Comparison of ENCODE assay signal across 19 cellular contexts in genomic region chr1:43546388-43547100, GRCh38. TPM values are rescaled to one million over a fixed set of nuclear protein-coding genes. Genes with fewer than 3 reads are reported as not detected.
DNase-seq lines count a peak whose midpoint lies in the region; ATAC-seq, FAIRE-seq and TF ChIP-seq lines count a peak whose summit lies in the region.
"Had no signal": no experiment of that assay in that cellular context is flagged by ENCODE, and none has a peak within 500 bp of the region (broad histone marks: within the 10 kb centered on the region; RNA-seq: fewer than 3 reads in every experiment).

No MANE protein-coding gene starts in this region.

- H3K4me3 ChIP-seq in liver (ENCODE audit: low read depth in 1 of 3, low read length in 3 of 3) (no peak overlapping the region), prostate gland (no peak overlapping the region), upper lobe of left lung (no peak overlapping the region), HAP-1 (no peak overlapping the region)
- H3K4me3 ChIP-seq: mucosa of descending colon, psoas muscle had no signal

- H3K36me3 Mint-ChIP-seq in Calu3 (ENCODE audit: insufficient read depth, unreplicated experiment), result peaks cover 42% of the 10 kb centered on the region
- H3K36me3 Mint-ChIP-seq: activated naive CD8-positive, alpha-beta T cell; CD4-positive, CD25-positive, alpha-beta regulatory T cell; stimulated activated effector memory CD8-positive, alpha-beta T cell treated with anti-CD3 and anti-CD28 coated beads, Interleukin-12 subunit alpha, Interleukin-12 subunit beta, amount 100 ng/mL, for 72 hours had no signal

- ATAC-seq in upper lobe of left lung (ENCODE audit: low FRiP score in 2 of 2), result no peak
- ATAC-seq: activated T-cell treated with anti-CD3 and anti-CD28 coated beads, Interleukin-2, amount 50 U/mL, for 4 hours; psoas muscle; stimulated activated effector memory CD8-positive, alpha-beta T cell treated with anti-CD3 and anti-CD28 coated beads, Interleukin-12 subunit alpha, Interleukin-12 subunit beta, amount 100 ng/mL, for 72 hours had no signal

- TF ChIP-seq EP300 in upper lobe of left lung (IDR thresholded peaks at IDR 0.05), result no peak

- TF ChIP-seq POLR2A in prostate gland (IDR thresholded peaks at IDR 0.05) (no peak), upper lobe of left lung (IDR thresholded peaks at IDR 0.05) (no peak)

- H3K9ac ChIP-seq in liver (ENCODE audit: low read depth in 1 of 2, low read length in 2 of 2), result no peak overlapping the region

- FAIRE-seq in HTR-8/SVneo (lab: Jason Lieb, UNC), result no peak

- CTCF ChIA-PET in Calu3 (lab: Charles Lee), result no interaction called here

- no peak overlapping the region for H3K4me3 Mint-ChIP-seq in Calu3 (ENCODE audit: low read depth, unreplicated experiment)
- H3K4me3 Mint-ChIP-seq: activated CD4-positive, alpha-beta memory T cell treated with anti-CD3 and anti-CD28 coated beads, Interleukin-2, amount 10 ng/mL, durations not matched to agents 7 days and 5 days; activated naive CD8-positive, alpha-beta T cell; activated T-cell treated with anti-CD3 and anti-CD28 coated beads, Interleukin-2, amount 50 U/mL, for 4 hours; CD4-positive, CD25-positive, alpha-beta regulatory T cell; stimulated activated effector memory CD8-positive, alpha-beta T cell treated with anti-CD3 and anti-CD28 coated beads, Interleukin-12 subunit alpha, Interleukin-12 subunit beta, amount 100 ng/mL, for 72 hours; T-helper 1 cell treated with Interleukin-12 subunit alpha and Interleukin-12 subunit beta and Interleukin-4 antibody, amounts not matched to agents 30 μg/mL and 1 μg/mL, for 36 hours had no signal

- WGBS in liver, result 77% methylated on average over 15 of the region's 15 CpGs
- WGBS in prostate gland, result 76% methylated on average over 15 of the region's 15 CpGs
- 86 to 89% methylated on average over 15 of the region's 15 CpGs for WGBS in upper lobe of left lung, 2 donors

- H3K27ac ChIP-seq in cingulate gyrus (ENCODE audit: low read depth, low read length) (peak overlapping the region; percentile 85), liver (ENCODE audit: low read depth in 1 of 2, low read length in 2 of 2) (peak overlapping the region; percentile 96 to 97), prostate gland (peak overlapping the region; percentile 48 to 97), upper lobe of left lung (peak overlapping the region in 2 of 4 donors; percentile 35 to 82)
- H3K27ac ChIP-seq: psoas muscle, VCaP had no signal

- TF ChIP-seq CTCF in Calu3 (IDR thresholded peaks at IDR 0.05; ENCODE audit: unreplicated experiment) (no peak), liver (IDR thresholded peaks at IDR 0.05; ENCODE audit: low read depth, low read length, missing input control) (no peak), prostate gland (IDR thresholded peaks at IDR 0.05) (no peak), upper lobe of left lung (IDR thresholded peaks at IDR 0.05) (no peak)

- intact Hi-C loops in Calu3 (cut with micrococcal nuclease; ENCODE audit: unreplicated experiment), result no loop called here
- intact Hi-C loops in prostate gland (cut with DNase I), result no loop called here

- no peaks in the 10 kb centered on the region for H3K27me3 ChIP-seq in liver (ENCODE audit: control insufficient read depth in 4 of 4, insufficient read depth in 4 of 4, low read length in 3 of 4)
- no peaks in the 10 kb centered on the region for H3K27me3 ChIP-seq in prostate gland (replicated peaks; ENCODE audit: insufficient read depth)
- H3K27me3 ChIP-seq in upper lobe of left lung, result no peaks in the 10 kb centered on the region
- no peaks in the 10 kb centered on the region for H3K27me3 ChIP-seq in HAP-1 (ENCODE audit: low read depth)

- TF ChIP-seq RAD21 in liver (IDR thresholded peaks at IDR 0.05), result no peak

- peaks cover 81% of the 10 kb centered on the region for H3K4me1 Mint-ChIP-seq in Calu3 (ENCODE audit: low read depth, unreplicated experiment)
- H3K4me1 Mint-ChIP-seq: stimulated activated effector memory CD8-positive, alpha-beta T cell treated with anti-CD3 and anti-CD28 coated beads, Interleukin-12 subunit alpha, Interleukin-12 subunit beta, amount 100 ng/mL, for 72 hours had no signal

- H3K27me3 Mint-ChIP-seq in Calu3 (ENCODE audit: unreplicated experiment), result no peaks in the 10 kb centered on the region
- H3K27me3 Mint-ChIP-seq: CD4-positive, CD25-positive, alpha-beta regulatory T cell had no signal

- BruUV-seq in Calu3 (replicated peaks; lab: Mats Ljungman, UMichigan), result no TSS peak

- in situ Hi-C loops in HAP-1 (cut with MboI; ENCODE audit: low sequenced_read_pairs), result loop anchor here (25.0 kb wide), 1 partner anchor 391 kb away; the partner anchor contains the start of genes ARTN and IPO13

- peak overlapping the region; percentile 21 for H3K27ac Mint-ChIP-seq in Calu3 (ENCODE audit: unreplicated experiment)
- H3K27ac Mint-ChIP-seq: activated CD4-positive, alpha-beta memory T cell treated with anti-CD3 and anti-CD28 coated beads, Interleukin-2, amount 10 ng/mL, durations not matched to agents 7 days and 5 days; activated naive CD8-positive, alpha-beta T cell; CD4-positive, CD25-positive, alpha-beta regulatory T cell; stimulated activated effector memory CD8-positive, alpha-beta T cell treated with anti-CD3 and anti-CD28 coated beads, Interleukin-12 subunit alpha, Interleukin-12 subunit beta, amount 100 ng/mL, for 72 hours; T-helper 1 cell treated with Interleukin-12 subunit alpha and Interleukin-12 subunit beta and Interleukin-4 antibody, amounts not matched to agents 30 μg/mL and 1 μg/mL, for 36 hours had no signal

- H3K4me1 ChIP-seq in liver (ENCODE audit: control insufficient read depth in 4 of 4, insufficient read depth in 4 of 4, low read length in 3 of 4) (peaks cover 67 to 94% (median 86%) of the 10 kb centered on the region in 4 donors), prostate gland (replicated peaks) (peaks cover 63% of the 10 kb centered on the region), upper lobe of left lung (peaks cover 41 to 70% (median 55%) of the 10 kb centered on the region in 4 donors), HAP-1 (0 out of 2 replicates have a peak, but pooled peaks cover 5% of the 10 kb centered on the region)
- H3K4me1 ChIP-seq: psoas muscle had no signal

- H3K36me3 ChIP-seq in liver (ENCODE audit: control insufficient read depth in 4 of 4, insufficient read depth in 3 of 4, low read depth in 1 of 4, low read length in 3 of 4) (no peaks in the 10 kb centered on the region), prostate gland (no peaks in the 10 kb centered on the region), upper lobe of left lung (no peaks in the 10 kb centered on the region), HAP-1 (replicated peaks) (peaks cover 21% of the 10 kb centered on the region)

- H3K9me3 Mint-ChIP-seq in Calu3 (ENCODE audit: low read depth, unreplicated experiment), result no peaks in the 10 kb centered on the region
- H3K9me3 Mint-ChIP-seq: activated CD4-positive, alpha-beta memory T cell treated with anti-CD3 and anti-CD28 coated beads, Interleukin-2, amount 10 ng/mL, durations not matched to agents 7 days and 5 days; activated T-cell treated with anti-CD3 and anti-CD28 coated beads, Interleukin-2, amount 50 U/mL, for 4 hours; CD4-positive, CD25-positive, alpha-beta regulatory T cell; stimulated activated effector memory CD8-positive, alpha-beta T cell treated with anti-CD3 and anti-CD28 coated beads, Interleukin-12 subunit alpha, Interleukin-12 subunit beta, amount 100 ng/mL, for 72 hours; T-helper 1 cell treated with Interleukin-12 subunit alpha and Interleukin-12 subunit beta and Interleukin-4 antibody, amounts not matched to agents 30 μg/mL and 1 μg/mL, for 36 hours had no signal

- H3K9me3 ChIP-seq in liver (ENCODE audit: control insufficient read depth in 4 of 4, low read length in 3 of 4) (no peaks in the 10 kb centered on the region), prostate gland (no peaks in the 10 kb centered on the region), upper lobe of left lung (no peaks in the 10 kb centered on the region), HAP-1 (no peaks in the 10 kb centered on the region)
- H3K9me3 ChIP-seq: mucosa of descending colon, psoas muscle had no signal

- DNase-seq in Calu3 (no peak), prostate gland (ENCODE audit: low spot score) (no peak), HTR-8/SVneo (ENCODE audit: insufficient read length, low spot score) (no peak), upper lobe of left lung (no peak), HAP-1 (ENCODE audit: low spot score in 2 of 2) (no peak), NOMO-1 treated with dmso at 0.1 percent for 144 hours (lab: John Stamatoyannopoulos, UW; ENCODE audit: unreplicated experiment) (no peak)
- DNase-seq: activated CD4-positive, alpha-beta memory T cell treated with anti-CD3 and anti-CD28 coated beads, Interleukin-2, amount 10 ng/mL, durations not matched to agents 7 days and 5 days; activated T-cell treated with anti-CD3 and anti-CD28 coated beads, Interleukin-2, amount 50 U/mL, for 4 hours; CD4-positive, CD25-positive, alpha-beta regulatory T cell; effector memory CD4-positive, alpha-beta T cell; SHP77 treated with DMSO at 0.1 percent for 48 hours had no signal

TF ChIP-seq in liver, 16 proteins besides CTCF, POLR2A, EP300 and RAD21:
- no peak for TF ChIP-seq ATF3 (IDR thresholded peaks at IDR 0.05)
- peak in 1 of 2 donors; percentile 3 for TF ChIP-seq JUND (IDR thresholded peaks at IDR 0.05)

RNA-seq across cellular contexts. Expression of gene PTPRF, which starts 15.9 kb away (rescaled TPM):
- total RNA-seq in Calu3 (2022) (240 and 318 TPM in 2 replicates), liver (100 to 1,000 TPM in 1 of 2 donors, 10 to 100 TPM in 1; 61.7 to 241 TPM), prostate gland (100 to 1,000 TPM; 182 to 292 TPM), upper lobe of left lung (100 to 1,000 TPM; 133 to 201 (median 171) TPM)
- 100 to 1,000 TPM in 1 of 2 donors, 10 to 100 TPM in 1; 41.2 to 110 TPM for polyA plus RNA-seq in liver
- polyA plus RNA-seq: CD4-positive, CD25-positive, alpha-beta regulatory T cell had no signal
